8 cellular contexts compared by ENCODE assay signal in genomic region chr2:10688921-10689807, GRCh38. TPM values are rescaled to one million over a fixed set of nuclear protein-coding genes. Genes with fewer than 3 reads are reported as not detected.
DNase-seq lines count a peak whose midpoint lies in the region; ATAC-seq lines count a peak whose summit lies in the region.

No MANE protein-coding gene starts in this region.

- H3K9ac ChIP-seq in duodenal mucosa (ENCODE audit: low read depth in 1 of 2, low read length in 2 of 2) (peak overlapping the region; percentile 94 to 97), mucosa of rectum (ENCODE audit: low read depth in 1 of 2, low read length in 2 of 2) (peak overlapping the region; percentile 83 to 98)

- peaks cover 14 to 19% of the 10 kb centered on the region in 2 donors for H3K4me1 ChIP-seq in duodenal mucosa (ENCODE audit: control insufficient read depth in 1 of 2, insufficient read depth in 2 of 2, low read length in 2 of 2)
- peaks cover 11 to 17% of the 10 kb centered on the region in 2 donors for H3K4me1 ChIP-seq in mucosa of rectum (ENCODE audit: control insufficient read depth in 2 of 2, insufficient read depth in 2 of 2, low read length in 2 of 2)

- H3K36me3 ChIP-seq in duodenal mucosa (ENCODE audit: control insufficient read depth in 1 of 2, insufficient read depth in 2 of 2, low read length in 2 of 2) (no peaks in the 10 kb centered on the region), mucosa of rectum (ENCODE audit: control insufficient read depth in 2 of 2, insufficient read depth in 2 of 2, low read length in 2 of 2) (peaks cover 0 to 3% of the 10 kb centered on the region in 2 donors)

- ATAC-seq in GM21529 (IDR thresholded peaks at IDR 0.05; ENCODE audit: unreplicated experiment): peak; percentile 28

- peak overlapping the region; percentile 94 to 99 for H3K4me3 ChIP-seq in duodenal mucosa (ENCODE audit: low read depth in 1 of 2, low read length in 2 of 2)
- peak overlapping the region; percentile 94 to 97 for H3K4me3 ChIP-seq in mucosa of rectum (ENCODE audit: low read length in 2 of 2)

- H3K27ac ChIP-seq in duodenal mucosa (ENCODE audit: low read depth, low read length) (peak overlapping the region; percentile 80), mucosa of rectum (ENCODE audit: low read depth in 2 of 2, low read length in 2 of 2) (peak overlapping the region; percentile 86)

- DNase-seq in EH (ENCODE audit: low read depth) (peak; percentile 37), LHCN-M2 (ENCODE audit: low read depth) (peak; percentile 15), globus pallidus (ENCODE audit: low spot score) (no peak)
- no peak for DNase-seq in stimulated activated CD8-positive, alpha-beta memory T cell treated with anti-CD3 and anti-CD28 coated beads, Interleukin-4, amount 100 ng/mL, for 48 hours
- DNase-seq in stimulated activated CD4-positive, alpha-beta T cell treated with anti-CD3 and anti-CD28 coated beads, Interleukin-4, amount 100 ng/mL, for 1 hour: no peak

- H3K9me3 ChIP-seq in duodenal mucosa (ENCODE audit: control insufficient read depth in 1 of 2, low read length in 2 of 2) (no peaks in the 10 kb centered on the region), mucosa of rectum (ENCODE audit: control insufficient read depth in 2 of 2, low read length in 2 of 2) (no peaks in the 10 kb centered on the region)

- H3K27me3 ChIP-seq in duodenal mucosa (ENCODE audit: control insufficient read depth in 1 of 2, insufficient read depth in 2 of 2, low read length in 2 of 2): no peaks in the 10 kb centered on the region
- H3K27me3 ChIP-seq in mucosa of rectum (ENCODE audit: control insufficient read depth in 2 of 2, insufficient read depth in 2 of 2, low read length in 2 of 2): no peaks in the 10 kb centered on the region

RNA-seq across cellular contexts. Expression of gene NOL10, which starts 0.6 kb away (rescaled TPM):
- 40.5 and 43.4 TPM in 2 replicates for total RNA-seq in LHCN-M2 (2014; rRNA removed)
- polyA plus RNA-seq in LHCN-M2 (2012): 13.0 TPM

RNA-seq across cellular contexts. Expression of gene ATP6V1C2, which starts 32.3 kb away (rescaled TPM):
- total RNA-seq in LHCN-M2 (2014; rRNA removed): not detected in 2 replicates
- 0.41 TPM for polyA plus RNA-seq in LHCN-M2 (2012)

Comparison
In these comparisons a context has a peak if more than half of its experiments do, and no peak if none do; other contexts are left out.
1. DNase-seq: peak in EH (single experiment) and LHCN-M2 (single experiment); none in globus pallidus (single experiment), stimulated activated CD8-positive, alpha-beta memory T cell treated with anti-CD3 and anti-CD28 coated beads, Interleukin-4, amount 100 ng/mL, for 48 hours (single experiment) and stimulated activated CD4-positive, alpha-beta T cell treated with anti-CD3 and anti-CD28 coated beads, Interleukin-4, amount 100 ng/mL, for 1 hour (single experiment).